In the genomic region with DNA sequence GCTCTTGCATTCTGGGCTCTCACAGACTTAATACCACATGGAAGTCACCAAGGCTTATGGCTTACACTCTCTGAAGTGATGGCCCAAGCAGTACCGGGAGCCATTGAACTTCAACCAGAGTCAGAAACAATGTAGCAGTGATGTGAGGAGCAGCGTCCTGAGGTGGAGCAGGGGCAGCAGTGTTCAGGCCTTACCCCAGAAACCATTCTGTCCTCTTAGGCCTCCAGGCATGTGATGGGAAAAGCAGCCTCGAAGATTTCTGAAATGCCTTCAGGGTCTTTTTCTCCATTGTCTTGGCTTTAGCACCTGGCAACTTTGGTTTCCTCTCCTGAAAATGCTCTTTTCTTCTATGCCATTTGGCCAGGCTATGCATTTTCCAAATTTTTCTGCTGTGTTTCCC, we compare ENCODE assay signal across 28 cellular contexts.
"Had no signal": no experiment of that assay in that cellular context is flagged by ENCODE, and none has a peak within 500 bp of the region (broad histone marks: within the 10 kb centered on the region; RNA-seq: fewer than 3 reads in every experiment).

No MANE protein-coding gene starts in this region.

- H3K9me3 Mint-ChIP-seq: dendritic cell treated with granulocyte-macrophage colony-stimulating factor and Interleukin-4, amounts not matched to agents 40 ng/mL and 50 ng/mL, for 4 days; effector memory CD8-positive, alpha-beta T cell had no signal

- H3K36me3 Mint-ChIP-seq: mesothelial cell of epicardium had no signal

- H3K27me3 ChIP-seq: colonic mucosa, esophagus squamous epithelium, left lung had no signal

- H3K4me1 Mint-ChIP-seq: endodermal cell, mesothelial cell of epicardium, naive B cell had no signal

- DNase-seq: colonic mucosa; cortex of kidney; effector CD8-positive, alpha-beta T cell; effector memory CD8-positive, alpha-beta T cell; endodermal cell; erythroblast; esophagus squamous epithelium; foreskin fibroblast; foreskin melanocyte; gastrocnemius medialis; glutamatergic neuron; head of caudate nucleus; heart right ventricle; hippocampal formation; left cardiac atrium; left lung; left ventricle myocardium superior; lower lobe of right lung; mesenchymal stem cell; mucosa of descending colon; naive B cell had no signal

- H3K27ac ChIP-seq: colonic mucosa, epithelial cell of prostate, esophagus squamous epithelium, gastrocnemius medialis, heart right ventricle, left lung, lower lobe of right lung had no signal

- H3K4me1 ChIP-seq: colonic mucosa, esophagus squamous epithelium, gastrocnemius medialis, heart right ventricle, left lung, lower lobe of right lung had no signal

- H3K27me3 Mint-ChIP-seq: dendritic cell treated with granulocyte-macrophage colony-stimulating factor and Interleukin-4, amounts not matched to agents 40 ng/mL and 50 ng/mL, for 4 days had no signal

- FAIRE-seq: endometrium, islet of Langerhans, keratinocyte had no signal

- H3K27ac Mint-ChIP-seq: dendritic cell treated with granulocyte-macrophage colony-stimulating factor and Interleukin-4, amounts not matched to agents 40 ng/mL and 50 ng/mL, for 4 days; effector memory CD8-positive, alpha-beta T cell; endodermal cell; mesothelial cell of epicardium; naive B cell had no signal

- H3K4me3 ChIP-seq: colonic mucosa, esophagus squamous epithelium, gastrocnemius medialis, heart right ventricle, left lung, lower lobe of right lung, mucosa of descending colon had no signal

- H3K9me3 ChIP-seq: colonic mucosa, gastrocnemius medialis, left lung, lower lobe of right lung, mucosa of descending colon had no signal

- H3K36me3 ChIP-seq: colonic mucosa, esophagus squamous epithelium, gastrocnemius medialis, heart right ventricle, left lung, lower lobe of right lung had no signal

- ATAC-seq: effector memory CD8-positive, alpha-beta T cell; esophagus mucosa; gastrocnemius medialis; heart right ventricle; left cardiac atrium; left lung; left ventricle myocardium superior; lower lobe of right lung; mucosa of descending colon had no signal

- H3K4me3 Mint-ChIP-seq: dendritic cell treated with granulocyte-macrophage colony-stimulating factor and Interleukin-4, amounts not matched to agents 40 ng/mL and 50 ng/mL, for 4 days; effector memory CD8-positive, alpha-beta T cell; endodermal cell; mesothelial cell of epicardium; naive B cell had no signal
